ENCODE assay signal across 9 cellular contexts in the genomic region with DNA sequence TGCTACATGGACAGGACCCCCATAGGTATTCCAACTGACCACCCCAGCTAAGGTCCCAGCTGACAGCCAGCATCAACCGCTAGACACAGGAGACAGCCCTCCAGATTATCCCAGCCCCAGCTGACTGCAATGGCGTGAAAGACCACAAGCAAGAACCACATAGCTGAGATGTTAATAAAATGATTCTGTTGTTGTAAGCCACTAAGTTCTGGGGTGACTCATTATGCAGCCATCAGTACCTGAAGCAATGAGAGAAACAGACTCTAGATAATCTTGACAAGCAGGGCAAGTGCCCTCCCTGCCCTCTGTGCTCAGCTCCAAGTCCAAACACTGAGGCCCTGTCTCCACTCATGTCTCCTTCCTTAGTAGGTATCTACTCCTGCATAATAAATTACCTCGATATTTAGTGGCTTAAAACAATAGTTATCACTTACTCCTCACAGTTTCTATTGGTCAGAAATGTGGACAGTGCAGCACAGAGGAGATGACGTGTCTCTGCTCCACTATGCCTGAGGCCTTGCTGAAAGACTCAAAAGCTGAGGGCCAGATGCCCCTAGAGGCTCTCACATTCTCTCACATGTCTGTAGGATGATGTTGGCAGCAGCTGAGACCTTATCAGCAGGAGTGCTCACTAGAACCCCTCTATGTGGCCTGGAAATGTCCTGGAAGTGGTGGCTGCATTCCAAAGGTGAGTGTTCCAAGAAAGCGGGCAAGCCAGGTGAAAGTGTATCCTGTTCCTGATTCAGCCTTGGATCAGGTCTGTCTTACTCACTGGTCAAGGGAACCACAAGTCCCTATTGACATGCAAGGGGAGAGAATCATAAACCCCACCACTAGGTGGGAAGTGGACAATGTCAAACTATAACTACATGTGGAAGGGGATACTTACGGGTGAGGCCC. TPM values are rescaled to one million over a fixed set of nuclear protein-coding genes. Genes with fewer than 3 reads are reported as not detected.
DNase-seq lines count a peak whose midpoint lies in the region; ATAC-seq and TF ChIP-seq lines count a peak whose summit lies in the region.
"Had no signal": no experiment of that assay in that cellular context is flagged by ENCODE, and none has a peak within 500 bp of the region (broad histone marks: within the 10 kb centered on the region; RNA-seq: fewer than 3 reads in every experiment).

No MANE protein-coding gene starts in this region.

- DNase-seq in T-helper 1 cell (no peak), fibroblast of pulmonary artery (ENCODE audit: low read depth) (peak; percentile 58), left lobe of liver (ENCODE audit: low spot score) (no peak), iPS-NIHi11 (ENCODE audit: low spot score) (no peak)
- DNase-seq in activated CD8-positive, alpha-beta memory T cell treated with anti-CD3 and anti-CD28 coated beads for 24 hours = peak; percentile 55

- H3K4me3 ChIP-seq in fibroblast of pulmonary artery (replicated peaks; ENCODE audit: low read depth, low read length) = peak overlapping the region; percentile 21
- H3K4me3 ChIP-seq: A549 had no signal

- no peaks in the 10 kb centered on the region for H3K27me3 Mint-ChIP-seq in T-helper 1 cell treated with Interleukin-12 subunit alpha and Interleukin-12 subunit beta and Interleukin-4 antibody, amounts not matched to agents 30 μg/mL and 1 μg/mL, for 36 hours (ENCODE audit: low read depth)
- no peaks in the 10 kb centered on the region for H3K27me3 Mint-ChIP-seq in stimulated activated memory B cell treated with anti-CD40 and anti-IgM and Interleukin-4, amounts not matched to agents 10 μg/mL and 1 μg/mL and 100 μg/mL, for 72 hours

- no peaks in the 10 kb centered on the region for H3K9me3 Mint-ChIP-seq in T-helper 1 cell treated with Interleukin-12 subunit alpha and Interleukin-12 subunit beta and Interleukin-4 antibody, amounts not matched to agents 30 μg/mL and 1 μg/mL, for 36 hours
- H3K9me3 Mint-ChIP-seq in stimulated activated memory B cell treated with anti-CD40 and anti-IgM and Interleukin-4, amounts not matched to agents 10 μg/mL and 1 μg/mL and 100 μg/mL, for 72 hours = no peaks in the 10 kb centered on the region

- H3K27ac Mint-ChIP-seq in T-helper 1 cell treated with Interleukin-12 subunit alpha and Interleukin-12 subunit beta and Interleukin-4 antibody, amounts not matched to agents 30 μg/mL and 1 μg/mL, for 36 hours = peak overlapping the region; percentile 62
- peak overlapping the region; percentile 93 for H3K27ac Mint-ChIP-seq in stimulated activated memory B cell treated with anti-CD40 and anti-IgM and Interleukin-4, amounts not matched to agents 10 μg/mL and 1 μg/mL and 100 μg/mL, for 72 hours

- peak overlapping the region; percentile 89 for H3K4me3 Mint-ChIP-seq in T-helper 1 cell treated with Interleukin-12 subunit alpha and Interleukin-12 subunit beta and Interleukin-4 antibody, amounts not matched to agents 30 μg/mL and 1 μg/mL, for 36 hours
- H3K4me3 Mint-ChIP-seq in stimulated activated memory B cell treated with anti-CD40 and anti-IgM and Interleukin-4, amounts not matched to agents 10 μg/mL and 1 μg/mL and 100 μg/mL, for 72 hours = peak overlapping the region; percentile 77

- H3K36me3 Mint-ChIP-seq in T-helper 1 cell treated with Interleukin-12 subunit alpha and Interleukin-12 subunit beta and Interleukin-4 antibody, amounts not matched to agents 30 μg/mL and 1 μg/mL, for 36 hours (ENCODE audit: low read depth) = peaks cover 28% of the 10 kb centered on the region
- H3K36me3 Mint-ChIP-seq in stimulated activated memory B cell treated with anti-CD40 and anti-IgM and Interleukin-4, amounts not matched to agents 10 μg/mL and 1 μg/mL and 100 μg/mL, for 72 hours = peaks cover 87% of the 10 kb centered on the region

- peaks cover 63% of the 10 kb centered on the region for H3K4me1 Mint-ChIP-seq in T-helper 1 cell treated with Interleukin-12 subunit alpha and Interleukin-12 subunit beta and Interleukin-4 antibody, amounts not matched to agents 30 μg/mL and 1 μg/mL, for 36 hours (ENCODE audit: low read depth)
- H3K4me1 Mint-ChIP-seq in stimulated activated memory B cell treated with anti-CD40 and anti-IgM and Interleukin-4, amounts not matched to agents 10 μg/mL and 1 μg/mL and 100 μg/mL, for 72 hours = peaks cover 84% of the 10 kb centered on the region

- no peak for ATAC-seq in stimulated activated memory B cell treated with anti-CD40 and anti-IgM and Interleukin-4, amounts not matched to agents 10 μg/mL and 1 μg/mL and 100 μg/mL, for 72 hours
- no peak for ATAC-seq in left lobe of liver
- no peak for ATAC-seq in GM19351 (IDR thresholded peaks at IDR 0.05; ENCODE audit: unreplicated experiment)
- ATAC-seq: A549 had no signal

- TF ChIP-seq CTCF in fibroblast of pulmonary artery (IDR thresholded peaks at IDR 0.05; ENCODE audit: low read length, missing control alignments) = peak; percentile 10

RNA-seq across cellular contexts. Expression of gene MGAT1, which starts 2.5 kb away (rescaled TPM):
- 115 TPM for total RNA-seq in left lobe of liver

Comparison
In these comparisons a context has a peak if more than half of its experiments do, and no peak if none do; other contexts are left out.
1. DNase-seq: peak in activated CD8-positive, alpha-beta memory T cell treated with anti-CD3 and anti-CD28 coated beads for 24 hours (single experiment) and fibroblast of pulmonary artery (single experiment); none in T-helper 1 cell (0 of 5), left lobe of liver (single experiment) and iPS-NIHi11 (single experiment).